ENCODE assay signal across 13 cellular contexts in genomic region chr11:57340228-57340627, GRCh38. TPM values are rescaled to one million over a fixed set of nuclear protein-coding genes. Genes with fewer than 3 reads are reported as not detected.
DNase-seq lines count a peak whose midpoint lies in the region; ATAC-seq, FAIRE-seq and TF ChIP-seq lines count a peak whose summit lies in the region.
"Had no signal": no experiment of that assay in that cellular context is flagged by ENCODE, and none has a peak within 500 bp of the region (broad histone marks: within the 10 kb centered on the region; RNA-seq: fewer than 3 reads in every experiment).

No MANE protein-coding gene starts in this region.

- peak overlapping the region; percentile 72 for H3K4me2 ChIP-seq in K562 (ENCODE audit: insufficient read depth, low read length)

- in situ Hi-C loops in K562 (cut with MboI): loop anchor here (5.0 to 10.0 kb wide), 3 partner anchors 185 to 1175 kb away; no protein-coding TSS in a partner anchor

- peak; percentile 58 for DNase-seq in EH (ENCODE audit: low read depth)
- peak; percentile 60 to 76 (median 66) for DNase-seq in K562 (ENCODE audit: extremely low read depth in 1 of 4, low spot score in 3 of 4)
- peak; percentile 35 for DNase-seq in myocyte (ENCODE audit: low read depth)
- no peak for DNase-seq in T1000 (lab: John Stamatoyannopoulos, UW)
- no peak for DNase-seq in kidney
- DNase-seq: activated T-cell treated with anti-CD3 and anti-CD28 coated beads, Interleukin-2, amount 50 U/mL, for 24 hours; effector CD4-positive, alpha-beta T cell; GOT3; midbrain had no signal

- TF ChIP-seq EP300 in K562 (IDR thresholded peaks at IDR 0.05; ENCODE audit: low read length): 0 out of 2 replicates have a peak, but pooled peaks have one; percentile 18

- peak overlapping the region in 1 of 2 experiments; percentile 28; a peak in 1 of 4 replicates for H3K9ac ChIP-seq in K562 (ENCODE audit: insufficient read depth in 1 of 2, low read depth in 2 of 2, low read length in 2 of 2)
- H3K9ac ChIP-seq in kidney (ENCODE audit: low read length in 2 of 2): no peak overlapping the region

- H3K27ac ChIP-seq in K562 (ENCODE audit: extremely low read depth, low read depth, low read length): no peak overlapping the region
- H3K27ac ChIP-seq in kidney (ENCODE audit: low read depth in 2 of 2, low read length in 2 of 2): no peak overlapping the region
- H3K27ac ChIP-seq: SJSA1 had no signal

- H3K4me1 ChIP-seq in K562 (replicated peaks in 1 of 2; ENCODE audit: control insufficient read depth in 2 of 2, insufficient read depth in 2 of 2, low read length in 2 of 2) (peaks cover 5 to 13% of the 10 kb centered on the region in 2 experiments; a peak in 4 of 5 replicates), kidney (ENCODE audit: control insufficient read depth in 1 of 2, insufficient read depth in 1 of 2, low read depth in 1 of 2, low read length in 2 of 2) (peaks cover 0 to 8% of the 10 kb centered on the region in 2 donors)

- peak; percentile 51 for FAIRE-seq in K562 (lab: Jason Lieb, UNC)
- FAIRE-seq in kidney (lab: Jason Lieb, UNC): no peak

- no peaks in the 10 kb centered on the region for H3K9me1 ChIP-seq in K562 (ENCODE audit: control insufficient read depth, insufficient read depth, low read length)

- no peaks in the 10 kb centered on the region for H4K20me1 ChIP-seq in K562 (replicated peaks; ENCODE audit: control insufficient read depth, insufficient read depth, low read length)

- H2AFZ ChIP-seq in K562 (ENCODE audit: low read depth, low read length): peak overlapping the region; percentile 91

- peak; percentile 83 for ATAC-seq in K562
- no peak for ATAC-seq in HG02981 (IDR thresholded peaks at IDR 0.05; ENCODE audit: unreplicated experiment)
- no peak for ATAC-seq in HG03571 (IDR thresholded peaks at IDR 0.05; ENCODE audit: unreplicated experiment)

- no peaks in the 10 kb centered on the region; a peak in 2 of 5 replicates for H3K27me3 ChIP-seq in K562 (ENCODE audit: control insufficient read depth in 2 of 2, insufficient read depth in 2 of 2, low read length in 2 of 2)

- BruUV-seq in K562 (replicated peaks; lab: Mats Ljungman, UMichigan): no TSS peak

- no peak for TF ChIP-seq POLR2A in K562 (conservative IDR thresholded peaks at IDR 0.05)

- no peaks in the 10 kb centered on the region for H3K9me3 ChIP-seq in K562 (replicated peaks; ENCODE audit: control insufficient read depth, insufficient read depth, low read depth, low read length)
- no peaks in the 10 kb centered on the region for H3K9me3 ChIP-seq in kidney (ENCODE audit: control insufficient read depth in 1 of 2, low read length in 2 of 2)
- H3K9me3 ChIP-seq: SJSA1 had no signal

- intact Hi-C loops in K562 (cut with micrococcal nuclease): loop anchor here (1.0 to 10.0 kb wide), 4 partner anchors 208 to 455 kb away; no protein-coding TSS in a partner anchor
- intact Hi-C loops in kidney (cut with DNase I): no loop called here

- H3K36me3 ChIP-seq in K562 (ENCODE audit: control insufficient read depth, insufficient read depth, low read length): no peaks in the 10 kb centered on the region
- no peaks in the 10 kb centered on the region for H3K36me3 ChIP-seq in kidney (ENCODE audit: control insufficient read depth in 1 of 2, insufficient read depth in 2 of 2, low read length in 2 of 2)

- no peak overlapping the region for H3K4me3 ChIP-seq in K562
- H3K4me3 ChIP-seq in kidney (ENCODE audit: low read length in 2 of 2): no peak overlapping the region
- H3K4me3 ChIP-seq: SJSA1 had no signal

- peaks cover 10% of the 10 kb centered on the region for H3K79me2 ChIP-seq in K562 (ENCODE audit: control insufficient read depth, insufficient read depth, low read length)

- POLR2A ChIA-PET in K562 (lab: Yijun Ruan, JAX): interaction anchor here (0.6 to 1.3 kb wide), 5 partner anchors 10 to 462 kb away, joined by 3 to 6 read pairs (median 4); partner anchors contain the start of genes MED19 and TNKS1BP1

- TF ChIP-seq CTCF in LNCAP (IDR thresholded peaks at IDR 0.05) (peak; percentile 10; the same call in 1 of the 2 replicates), K562 (IDR thresholded peaks at IDR 0.05 in 2 of 3, conservative IDR thresholded peaks at IDR 0.05 in 1 of 3; ENCODE audit: insufficient read depth in 2 of 3, low read depth in 1 of 3, low read length in 3 of 3) (peak; percentile 66 to 81 (median 77)), kidney (IDR thresholded peaks at IDR 0.05; ENCODE audit: borderline replicate concordance, extremely low read depth, insufficient read depth) (no peak)

- 8% methylated on average over 9 of the region's 9 CpGs for WGBS in K562 (ENCODE audit: insufficient coverage, low coverage, missing lambda C conversion rate)

- TF ChIP-seq RAD21 in K562 (CRISPR knock-in tag; conservative IDR thresholded peaks at IDR 0.05 in 1 of 2, IDR thresholded peaks at IDR 0.05 in 1 of 2): peak; percentile 52 to 79

- CTCF ChIA-PET in K562 (lab: Yijun Ruan, JAX; ENCODE audit: low intra/inter-chr PET ratio): interaction anchor here (0.6 to 0.7 kb wide), 2 partner anchors 19 to 338 kb away, joined by 3 read pairs; no protein-coding TSS in a partner anchor

RNA-seq across cellular contexts. Expression of gene P2RX3, which starts 2.1 kb away (rescaled TPM):
- total RNA-seq in K562 (2011; cell fraction: chromatin; rRNA removed; ENCODE audit: low replicate concordance): not detected in 2 replicates
- total RNA-seq in K562 (2011; cell fraction: nucleolus; rRNA removed): not detected in 2 replicates
- not detected in 2 replicates for total RNA-seq in K562 (2011; cell fraction: nucleoplasm; rRNA removed)
- not detected in 2 replicates for total RNA-seq in K562 (2014; rRNA removed)
- total RNA-seq in K562 (2014; rRNA removed; fragmentation: Illumina TruSeq; extraction: Trizol): not detected in 2 replicates
- total RNA-seq in K562 (2015; rRNA removed; fragmentation: Illumina TruSeq; extraction: Trizol): not detected in 2 replicates
- not detected in 2 replicates for total RNA-seq in K562 (2021)
- not detected in 2 replicates for polyA plus RNA-seq in K562 (2011; rRNA removed)
- 0.07 TPM in 1 of 2 replicates, not detected in the other for polyA plus RNA-seq in K562 (2011; cell fraction: cytosol; rRNA removed)
- polyA plus RNA-seq in K562 (2011; cell fraction: nucleus; rRNA removed): not detected in 2 replicates
- polyA plus RNA-seq in K562 (2012): not detected in 2 replicates
- not detected in 2 replicates for polyA plus RNA-seq in K562 (2014; fragmentation: Illumina TruSeq; extraction: Trizol)
- not detected for polyA plus RNA-seq in K562 (2014; fragmentation: Nextera tagmentation; extraction: Ambion mirVana)
- polyA plus RNA-seq in K562 (2014; rRNA removed): not detected in 2 replicates
- polyA minus RNA-seq in K562 (2011; rRNA and poly(A)+ RNA removed): not detected in 2 replicates
- not detected in 2 replicates for polyA minus RNA-seq in K562 (2011; cell fraction: cytosol; rRNA and poly(A)+ RNA removed)
- not detected in 2 replicates for polyA minus RNA-seq in K562 (2011; cell fraction: nucleus; rRNA and poly(A)+ RNA removed)
- not detected in 2 replicates for total RNA-seq in myocyte
- not detected for polyA plus RNA-seq in myocyte (2012)
- total RNA-seq in kidney: not detected
- polyA plus RNA-seq in kidney (ENCODE audit: insufficient read depth, low read depth, low replicate concordance): not detected
- total RNA-seq: SJSA1 had no signal

RNA-seq across cellular contexts. Expression of gene SSRP1, which starts 4.5 kb away (rescaled TPM):
- 63.0 and 84.0 TPM in 2 replicates for total RNA-seq in K562 (2011; cell fraction: chromatin; rRNA removed; ENCODE audit: low replicate concordance)
- total RNA-seq in K562 (2011; cell fraction: nucleolus; rRNA removed): 50.7 and 51.9 TPM in 2 replicates
- total RNA-seq in K562 (2011; cell fraction: nucleoplasm; rRNA removed): 52.0 and 58.5 TPM in 2 replicates
- total RNA-seq in K562 (2014; rRNA removed): 257 and 316 TPM in 2 replicates
- total RNA-seq in K562 (2014; rRNA removed; fragmentation: Illumina TruSeq; extraction: Trizol): 216 and 243 TPM in 2 replicates
- total RNA-seq in K562 (2015; rRNA removed; fragmentation: Illumina TruSeq; extraction: Trizol): 259 and 269 TPM in 2 replicates
- total RNA-seq in K562 (2021): 224 and 245 TPM in 2 replicates
- 232 and 251 TPM in 2 replicates for polyA plus RNA-seq in K562 (2011; rRNA removed)
- polyA plus RNA-seq in K562 (2011; cell fraction: cytosol; rRNA removed): 291 and 330 TPM in 2 replicates
- 122 and 133 TPM in 2 replicates for polyA plus RNA-seq in K562 (2011; cell fraction: nucleus; rRNA removed)
- polyA plus RNA-seq in K562 (2012): 172 and 211 TPM in 2 replicates
- 314 and 416 TPM in 2 replicates for polyA plus RNA-seq in K562 (2014; fragmentation: Illumina TruSeq; extraction: Trizol)
- polyA plus RNA-seq in K562 (2014; fragmentation: Nextera tagmentation; extraction: Ambion mirVana): 10 to 100 TPM; 91.1 to 96.0 TPM
- polyA plus RNA-seq in K562 (2014; rRNA removed): 224 and 238 TPM in 2 replicates
- polyA minus RNA-seq in K562 (2011; rRNA and poly(A)+ RNA removed): 224 and 271 TPM in 2 replicates
- polyA minus RNA-seq in K562 (2011; cell fraction: cytosol; rRNA and poly(A)+ RNA removed): 164 and 173 TPM in 2 replicates
- 25.0 and 46.5 TPM in 2 replicates for polyA minus RNA-seq in K562 (2011; cell fraction: nucleus; rRNA and poly(A)+ RNA removed)
- total RNA-seq in myocyte: 81.9 and 90.8 TPM in 2 replicates
- polyA plus RNA-seq in myocyte (2012): 83.4 TPM
- 78.5 TPM for total RNA-seq in kidney
- polyA plus RNA-seq in kidney (ENCODE audit: insufficient read depth, low read depth, low replicate concordance): 44.5 TPM

RNA-seq across cellular contexts. Expression of gene TNKS1BP1, which starts 15.5 kb away (rescaled TPM):
- 28.6 and 47.8 TPM in 2 replicates for total RNA-seq in K562 (2011; cell fraction: chromatin; rRNA removed; ENCODE audit: low replicate concordance)
- total RNA-seq in K562 (2011; cell fraction: nucleolus; rRNA removed): 20.5 and 22.4 TPM in 2 replicates
- total RNA-seq in K562 (2011; cell fraction: nucleoplasm; rRNA removed): 30.6 and 31.7 TPM in 2 replicates
- total RNA-seq in K562 (2014; rRNA removed): 16.2 and 20.2 TPM in 2 replicates
- total RNA-seq in K562 (2014; rRNA removed; fragmentation: Illumina TruSeq; extraction: Trizol): 10.9 and 11.2 TPM in 2 replicates
- total RNA-seq in K562 (2015; rRNA removed; fragmentation: Illumina TruSeq; extraction: Trizol): 8.0 and 10.3 TPM in 2 replicates
- total RNA-seq in K562 (2021): 35.0 and 47.2 TPM in 2 replicates
- 7.3 and 14.1 TPM in 2 replicates for polyA plus RNA-seq in K562 (2011; rRNA removed)
- polyA plus RNA-seq in K562 (2011; cell fraction: cytosol; rRNA removed): 11.4 and 12.5 TPM in 2 replicates
- 34.2 and 50.1 TPM in 2 replicates for polyA plus RNA-seq in K562 (2011; cell fraction: nucleus; rRNA removed)
- 17.5 and 28.9 TPM in 2 replicates for polyA plus RNA-seq in K562 (2012)
- polyA plus RNA-seq in K562 (2014; fragmentation: Illumina TruSeq; extraction: Trizol): 29.9 and 31.4 TPM in 2 replicates
- 1 to 10 TPM; 1.1 to 1.2 TPM for polyA plus RNA-seq in K562 (2014; fragmentation: Nextera tagmentation; extraction: Ambion mirVana)
- polyA plus RNA-seq in K562 (2014; rRNA removed): 19.5 and 23.8 TPM in 2 replicates
- 13.6 and 14.5 TPM in 2 replicates for polyA minus RNA-seq in K562 (2011; rRNA and poly(A)+ RNA removed)
- 13.8 and 18.3 TPM in 2 replicates for polyA minus RNA-seq in K562 (2011; cell fraction: cytosol; rRNA and poly(A)+ RNA removed)
- polyA minus RNA-seq in K562 (2011; cell fraction: nucleus; rRNA and poly(A)+ RNA removed): 8.2 and 11.6 TPM in 2 replicates
- 75.6 and 86.1 TPM in 2 replicates for total RNA-seq in myocyte
- polyA plus RNA-seq in myocyte (2012): 209 TPM
- 206 TPM for total RNA-seq in kidney
- 53.3 TPM for polyA plus RNA-seq in kidney (ENCODE audit: insufficient read depth, low read depth, low replicate concordance)

RNA-seq across cellular contexts. Expression of gene PRG3, which starts 40.7 kb away (rescaled TPM):
- total RNA-seq in K562 (2011; cell fraction: chromatin; rRNA removed; ENCODE audit: low replicate concordance): not detected in 2 replicates
- total RNA-seq in K562 (2011; cell fraction: nucleolus; rRNA removed): not detected in 2 replicates
- total RNA-seq in K562 (2011; cell fraction: nucleoplasm; rRNA removed): not detected in 2 replicates
- total RNA-seq in K562 (2014; rRNA removed): not detected in 2 replicates
- not detected in 2 replicates for total RNA-seq in K562 (2014; rRNA removed; fragmentation: Illumina TruSeq; extraction: Trizol)
- 0.18 TPM in 1 of 2 replicates, not detected in the other for total RNA-seq in K562 (2015; rRNA removed; fragmentation: Illumina TruSeq; extraction: Trizol)
- total RNA-seq in K562 (2021): not detected in 2 replicates
- not detected in 2 replicates for polyA plus RNA-seq in K562 (2011; rRNA removed)
- polyA plus RNA-seq in K562 (2011; cell fraction: cytosol; rRNA removed): 0.07 TPM in 1 of 2 replicates, not detected in the other
- not detected in 2 replicates for polyA plus RNA-seq in K562 (2011; cell fraction: nucleus; rRNA removed)
- polyA plus RNA-seq in K562 (2012): not detected in 2 replicates
- not detected in 2 replicates for polyA plus RNA-seq in K562 (2014; fragmentation: Illumina TruSeq; extraction: Trizol)
- polyA plus RNA-seq in K562 (2014; fragmentation: Nextera tagmentation; extraction: Ambion mirVana): under 1 TPM; 0.38 to 0.55 TPM
- polyA plus RNA-seq in K562 (2014; rRNA removed): not detected in 2 replicates
- not detected in 2 replicates for polyA minus RNA-seq in K562 (2011; rRNA and poly(A)+ RNA removed)
- not detected in 2 replicates for polyA minus RNA-seq in K562 (2011; cell fraction: cytosol; rRNA and poly(A)+ RNA removed)
- polyA minus RNA-seq in K562 (2011; cell fraction: nucleus; rRNA and poly(A)+ RNA removed): not detected in 2 replicates
- total RNA-seq in myocyte: not detected in 2 replicates
- not detected for polyA plus RNA-seq in myocyte (2012)
- total RNA-seq in kidney: not detected
- polyA plus RNA-seq in kidney (ENCODE audit: insufficient read depth, low read depth, low replicate concordance): not detected
- total RNA-seq: SJSA1 had no signal

RNA-seq across cellular contexts. Expression of gene PRG2, which starts 50.2 kb away (rescaled TPM):
- 1.2 and 1.9 TPM in 2 replicates for total RNA-seq in K562 (2011; cell fraction: chromatin; rRNA removed; ENCODE audit: low replicate concordance)
- 0.50 and 0.92 TPM in 2 replicates for total RNA-seq in K562 (2011; cell fraction: nucleolus; rRNA removed)
- total RNA-seq in K562 (2011; cell fraction: nucleoplasm; rRNA removed): 1.4 and 1.8 TPM in 2 replicates
- total RNA-seq in K562 (2014; rRNA removed) (18.5 and 33.0 TPM in 2 replicates), K562 (2014; rRNA removed; fragmentation: Illumina TruSeq; extraction: Trizol) (23.6 and 29.8 TPM in 2 replicates), K562 (2015; rRNA removed; fragmentation: Illumina TruSeq; extraction: Trizol) (44.8 and 50.1 TPM in 2 replicates), K562 (2021) (16.4 and 30.5 TPM in 2 replicates), myocyte (not detected in 2 replicates), kidney (0.22 TPM)
- polyA plus RNA-seq in K562 (2011; rRNA removed) (1.8 and 7.2 TPM in 2 replicates), K562 (2014; fragmentation: Illumina TruSeq; extraction: Trizol) (23.3 and 24.4 TPM in 2 replicates), K562 (2014; fragmentation: Nextera tagmentation; extraction: Ambion mirVana) (10 to 100 TPM; 42.9 to 78.0 TPM), K562 (2014; rRNA removed) (26.6 and 31.8 TPM in 2 replicates), kidney (ENCODE audit: insufficient read depth, low read depth, low replicate concordance) (not detected)
- polyA plus RNA-seq in K562 (2011; cell fraction: cytosol; rRNA removed): 2.2 and 5.4 TPM in 2 replicates
- polyA plus RNA-seq in K562 (2011; cell fraction: nucleus; rRNA removed): 1.0 and 2.0 TPM in 2 replicates
- polyA plus RNA-seq in K562 (2012): 39.0 and 49.3 TPM in 2 replicates
- 0.21 and 1.1 TPM in 2 replicates for polyA minus RNA-seq in K562 (2011; rRNA and poly(A)+ RNA removed)
- not detected in 2 replicates for polyA minus RNA-seq in K562 (2011; cell fraction: cytosol; rRNA and poly(A)+ RNA removed)
- polyA minus RNA-seq in K562 (2011; cell fraction: nucleus; rRNA and poly(A)+ RNA removed): 0.56 TPM in 1 of 2 replicates, not detected in the other
- not detected for polyA plus RNA-seq in myocyte (2012)
- total RNA-seq: SJSA1 had no signal

Comparison
In these comparisons a context has a peak if more than half of its experiments do, and no peak if none do; other contexts are left out.
1. DNase-seq: peak in EH (single experiment), K562 (4 of 4) and myocyte (single experiment); none in T1000 (single experiment) and kidney (single experiment).